39 cellular contexts compared by ENCODE assay signal in genomic region chr12:15608406-15608805, GRCh38.
"Had no signal": no experiment of that assay in that cellular context is flagged by ENCODE, and none has a peak within 500 bp of the region (broad histone marks: within the 10 kb centered on the region; RNA-seq: fewer than 3 reads in every experiment).

No MANE protein-coding gene starts in this region.

- FAIRE-seq: astrocyte, bronchial epithelial cell had no signal

- H3K4me3 ChIP-seq: adrenal gland, ascending aorta, body of pancreas, breast epithelium, cardiac muscle cell had no signal

- H3K27ac Mint-ChIP-seq: activated naive CD4-positive, alpha-beta T cell treated with anti-CD3 and anti-CD28 coated beads for 36 hours; activated naive CD4-positive, alpha-beta T cell treated with anti-CD3 and anti-CD28 coated beads, Interleukin-2, amount 10 ng/mL, durations not matched to agents 7 days and 5 days; activated naive CD4-positive, alpha-beta T cell treated with anti-CD3 and anti-CD28 coated beads, Interleukin-2, amount 50 U/mL, for 24 hours; activated naive CD4-positive, alpha-beta T cell treated with anti-CD3 and anti-CD28 coated beads, Interleukin-2, amount 50 U/mL, for 72 hours; activated naive CD8-positive, alpha-beta T cell; activated naive CD8-positive, alpha-beta T cell treated with anti-CD3 and anti-CD28 coated beads for 36 hours; activated naive CD8-positive, alpha-beta T cell treated with anti-CD3 and anti-CD28 coated beads, Interleukin-2, amount 10 ng/mL, durations not matched to agents 7 days and 5 days; activated naive CD8-positive, alpha-beta T cell treated with anti-CD3 and anti-CD28 coated beads, Interleukin-2, amount 50 U/mL, for 24 hours; activated T-cell treated with anti-CD3 and anti-CD28 coated beads, Interleukin-2, amount 50 U/mL, for 24 hours; activated T-cell treated with anti-CD3 and anti-CD28 coated beads, Interleukin-2, amount 50 U/mL, for 72 hours; activated T-helper 17 cell treated with anti-CD3 and anti-CD28 coated beads, Interleukin-2, amount 50 U/mL, for 72 hours; activated T-helper 2 cell treated with anti-CD3 and anti-CD28 coated beads, Interferon-gamma antibody, Interleukin-2, Interleukin-4, amounts not matched to agents 10 μg/mL and 5 μg/mL and 100 μg/mL, durations not matched to agents 14 hours and 24 hours and 36 hours; brain had no signal

- DNase-seq: activated effector memory CD4-positive, alpha-beta T cell treated with anti-CD3 and anti-CD28 coated beads, Interleukin-2, amount 50 U/mL, for 16 hours; activated effector memory CD4-positive, alpha-beta T cell treated with Interleukin-2 at 50 U/mL for 16 hours; activated gamma-delta T cell; activated gamma-delta T cell treated with Interleukin-2 at 50 U/mL for 16 hours; activated naive CD4-positive, alpha-beta T cell; activated naive CD4-positive, alpha-beta T cell treated with anti-CD3 and anti-CD28 coated beads for 36 hours; activated naive CD4-positive, alpha-beta T cell treated with anti-CD3 and anti-CD28 coated beads, Interleukin-2, amount 10 ng/mL, durations not matched to agents 7 days and 5 days; activated naive CD4-positive, alpha-beta T cell treated with anti-CD3 and anti-CD28 coated beads, Interleukin-2, amount 50 U/mL, for 16 hours; activated naive CD4-positive, alpha-beta T cell treated with Interleukin-2 at 50 U/mL for 16 hours; activated naive CD8-positive, alpha-beta T cell treated with anti-CD3 and anti-CD28 coated beads for 36 hours; activated naive CD8-positive, alpha-beta T cell treated with anti-CD3 and anti-CD28 coated beads, Interleukin-2, amount 10 ng/mL, durations not matched to agents 7 days and 5 days; activated naive CD8-positive, alpha-beta T cell treated with anti-CD3 and anti-CD28 coated beads, Interleukin-2, amount 50 U/mL, for 24 hours; activated T-cell treated with anti-CD3 and anti-CD28 coated beads, Interleukin-2, amount 50 U/mL, for 1 hour; activated T-cell treated with anti-CD3 and anti-CD28 coated beads, Interleukin-2, amount 50 U/mL, for 24 hours; activated T-cell treated with anti-CD3 and anti-CD28 coated beads, Interleukin-2, amount 50 U/mL, for 4 hours; activated T-cell treated with anti-CD3 and anti-CD28 coated beads, Interleukin-2, amount 50 U/mL, for 48 hours; activated T-cell treated with anti-CD3 and anti-CD28 coated beads, Interleukin-2, amount 50 U/mL, for 72 hours; adrenal gland; amniotic stem cell; amygdala; anterior cingulate cortex; aorta; body of pancreas; brain microvascular endothelial cell; caudate nucleus; central memory CD4-positive, alpha-beta T cell; cerebellar nuclear complex had no signal

- H3K36me3 ChIP-seq: adrenal gland, ascending aorta, brain microvascular endothelial cell, breast epithelium, cardiac muscle cell had no signal

- H3K4me3 Mint-ChIP-seq: activated naive CD4-positive, alpha-beta T cell treated with anti-CD3 and anti-CD28 coated beads for 36 hours; activated naive CD4-positive, alpha-beta T cell treated with anti-CD3 and anti-CD28 coated beads, Interleukin-2, amount 10 ng/mL, durations not matched to agents 7 days and 5 days; activated naive CD4-positive, alpha-beta T cell treated with anti-CD3 and anti-CD28 coated beads, Interleukin-2, amount 50 U/mL, for 24 hours; activated naive CD8-positive, alpha-beta T cell; activated naive CD8-positive, alpha-beta T cell treated with anti-CD3 and anti-CD28 coated beads for 36 hours; activated naive CD8-positive, alpha-beta T cell treated with anti-CD3 and anti-CD28 coated beads, Interleukin-2, amount 10 ng/mL, durations not matched to agents 7 days and 5 days; activated naive CD8-positive, alpha-beta T cell treated with anti-CD3 and anti-CD28 coated beads, Interleukin-2, amount 50 U/mL, for 24 hours; activated T-cell treated with anti-CD3 and anti-CD28 coated beads, Interleukin-2, amount 50 U/mL, for 24 hours; activated T-cell treated with anti-CD3 and anti-CD28 coated beads, Interleukin-2, amount 50 U/mL, for 4 hours; activated T-cell treated with anti-CD3 and anti-CD28 coated beads, Interleukin-2, amount 50 U/mL, for 72 hours; activated T-helper 17 cell treated with anti-CD3 and anti-CD28 coated beads, Interleukin-2, amount 50 U/mL, for 72 hours; brain; central memory CD8-positive, alpha-beta T cell had no signal

- H3K4me1 Mint-ChIP-seq: activated naive CD4-positive, alpha-beta T cell treated with anti-CD3 and anti-CD28 coated beads, Interleukin-2, amount 10 ng/mL, durations not matched to agents 7 days and 5 days; activated naive CD4-positive, alpha-beta T cell treated with anti-CD3 and anti-CD28 coated beads, Interleukin-2, amount 50 U/mL, for 24 hours; activated naive CD8-positive, alpha-beta T cell treated with anti-CD3 and anti-CD28 coated beads for 36 hours; activated naive CD8-positive, alpha-beta T cell treated with anti-CD3 and anti-CD28 coated beads, Interleukin-2, amount 10 ng/mL, durations not matched to agents 7 days and 5 days; activated naive CD8-positive, alpha-beta T cell treated with anti-CD3 and anti-CD28 coated beads, Interleukin-2, amount 50 U/mL, for 24 hours; activated T-helper 17 cell treated with anti-CD3 and anti-CD28 coated beads, Interleukin-2, amount 50 U/mL, for 72 hours; central memory CD8-positive, alpha-beta T cell had no signal

- H3K36me3 Mint-ChIP-seq: activated naive CD4-positive, alpha-beta T cell treated with anti-CD3 and anti-CD28 coated beads, Interleukin-2, amount 10 ng/mL, durations not matched to agents 7 days and 5 days; activated naive CD4-positive, alpha-beta T cell treated with anti-CD3 and anti-CD28 coated beads, Interleukin-2, amount 50 U/mL, for 24 hours; activated naive CD4-positive, alpha-beta T cell treated with anti-CD3 and anti-CD28 coated beads, Interleukin-2, amount 50 U/mL, for 72 hours; activated naive CD8-positive, alpha-beta T cell; activated naive CD8-positive, alpha-beta T cell treated with anti-CD3 and anti-CD28 coated beads for 36 hours; activated naive CD8-positive, alpha-beta T cell treated with anti-CD3 and anti-CD28 coated beads, Interleukin-2, amount 10 ng/mL, durations not matched to agents 7 days and 5 days; brain had no signal

- H3K4me1 ChIP-seq: ascending aorta, body of pancreas, breast epithelium had no signal

- H3K9me3 ChIP-seq: adrenal gland, body of pancreas had no signal

- H3K27me3 ChIP-seq: adrenal gland, ascending aorta, body of pancreas, brain microvascular endothelial cell, breast epithelium, cardiac muscle cell had no signal

- H3K27me3 Mint-ChIP-seq: activated naive CD8-positive, alpha-beta T cell treated with anti-CD3 and anti-CD28 coated beads for 36 hours; activated T-helper 17 cell treated with anti-CD3 and anti-CD28 coated beads, Interleukin-2, amount 50 U/mL, for 72 hours had no signal

- H3K27ac ChIP-seq: adrenal gland, ascending aorta, body of pancreas, brain microvascular endothelial cell, breast epithelium, cardiac muscle cell had no signal

- H3K9me3 Mint-ChIP-seq: activated naive CD4-positive, alpha-beta T cell treated with anti-CD3 and anti-CD28 coated beads, Interleukin-2, amount 50 U/mL, for 72 hours; activated naive CD8-positive, alpha-beta T cell treated with anti-CD3 and anti-CD28 coated beads, Interleukin-2, amount 10 ng/mL, durations not matched to agents 7 days and 5 days; activated T-helper 2 cell treated with anti-CD3 and anti-CD28 coated beads, Interferon-gamma antibody, Interleukin-2, Interleukin-4, amounts not matched to agents 10 μg/mL and 5 μg/mL and 100 μg/mL, durations not matched to agents 14 hours and 24 hours and 36 hours; central memory CD8-positive, alpha-beta T cell had no signal
